In the genomic region with DNA sequence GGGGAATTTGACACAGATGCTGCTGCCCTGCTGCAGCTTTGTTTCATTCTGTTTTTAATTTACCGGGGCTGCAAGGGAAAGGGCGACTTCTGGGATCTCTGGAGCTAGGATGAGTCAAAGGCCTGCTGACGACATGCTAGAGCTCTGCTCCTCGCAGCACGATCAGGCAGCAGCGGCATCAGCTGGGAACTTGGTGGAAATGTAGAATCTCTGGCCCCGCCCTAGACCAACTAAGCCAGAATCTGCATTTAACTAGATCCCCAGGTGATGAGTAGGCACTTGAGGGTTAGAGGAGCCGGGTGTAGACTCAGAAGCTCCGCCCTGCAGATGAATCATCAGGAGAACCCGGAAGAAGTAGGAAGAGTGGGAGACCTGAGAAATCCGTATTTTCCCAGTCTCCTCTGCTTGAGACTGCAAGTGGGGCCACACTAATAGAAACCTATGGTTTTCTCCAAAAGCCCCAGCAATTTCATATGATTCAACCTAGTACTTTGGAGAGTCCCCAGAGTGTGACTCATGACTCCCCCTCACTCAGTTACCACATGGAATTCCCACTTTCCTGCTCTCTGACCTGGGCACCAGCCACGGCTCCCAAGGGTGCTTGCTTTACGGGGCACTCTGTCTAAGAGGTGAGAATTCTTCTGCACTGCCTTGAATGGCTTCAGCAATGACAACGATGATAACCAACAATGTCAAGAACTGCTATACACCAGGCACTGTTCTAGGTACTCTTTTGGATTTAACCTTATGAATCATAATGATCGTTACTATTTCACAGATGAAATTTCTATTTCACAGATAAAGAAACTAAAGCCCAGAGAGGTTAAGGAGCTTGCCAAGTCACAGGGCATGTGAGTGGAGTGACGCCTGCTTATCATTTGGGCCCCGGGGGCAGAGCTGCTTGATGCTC, we compare ENCODE assay signal across 9 cellular contexts. TPM values are rescaled to one million over a fixed set of nuclear protein-coding genes. Genes with fewer than 3 reads are reported as not detected.
DNase-seq lines count a peak whose midpoint lies in the region; ATAC-seq, FAIRE-seq and TF ChIP-seq lines count a peak whose summit lies in the region.
"Had no signal": no experiment of that assay in that cellular context is flagged by ENCODE, and none has a peak within 500 bp of the region (broad histone marks: within the 10 kb centered on the region; RNA-seq: fewer than 3 reads in every experiment).

No MANE protein-coding gene starts in this region.

- no peak overlapping the region for H3K56ac ChIP-seq in H1 (replicated peaks; ENCODE audit: insufficient read length, low read depth, low read length)

- peak overlapping the region; percentile 58 for H4K91ac ChIP-seq in H1 (replicated peaks; ENCODE audit: insufficient read length, low read length)

- H2BK12ac ChIP-seq in H1 (ENCODE audit: low read depth, low read length), result peak overlapping the region; percentile 52; the same call in 1 of the 2 replicates

- H3K79me1 ChIP-seq in H1 (ENCODE audit: low read depth, low read length), result no peaks in the 10 kb centered on the region; the same call in 1 of the 2 replicates

- TF ChIP-seq POLR2A in H1 (IDR thresholded peaks at IDR 0.05; ENCODE audit: control extremely low read depth in 1 of 2, low read depth in 2 of 2, low read length in 2 of 2) (peak; percentile 38 to 62; a peak in 2 of 3 replicates), vagina (IDR thresholded peaks at IDR 0.05) (no peak)

- H3K27ac Mint-ChIP-seq in Caco-2 (ENCODE audit: unreplicated experiment) (peak overlapping the region; percentile 10), T-helper 17 cell (peak overlapping the region; percentile 32), neural progenitor cell (peak overlapping the region; percentile 15)

- ATAC-seq in GM21381 (IDR thresholded peaks at IDR 0.05; ENCODE audit: unreplicated experiment) (peak; percentile 64), T-helper 17 cell (peak; percentile 68)

- H3K36me3 ChIP-seq in Caco-2 (ENCODE audit: control insufficient read depth, insufficient read depth, low read length), result no peaks in the 10 kb centered on the region
- no peaks in the 10 kb centered on the region for H3K36me3 ChIP-seq in H1 (ENCODE audit: control insufficient read depth in 2 of 4, insufficient read depth in 4 of 4, low read length in 3 of 4)
- no peaks in the 10 kb centered on the region for H3K36me3 ChIP-seq in neural progenitor cell
- no peaks in the 10 kb centered on the region for H3K36me3 ChIP-seq in vagina

- no peak overlapping the region for H3K23ac ChIP-seq in H1 (ENCODE audit: insufficient read length)

- no peaks in the 10 kb centered on the region for H3K79me2 ChIP-seq in H1 (ENCODE audit: control insufficient read depth in 1 of 2, insufficient read depth in 2 of 2, low read length in 2 of 2)
- H3K79me2 ChIP-seq in neural progenitor cell (ENCODE audit: low read depth), result no peaks in the 10 kb centered on the region

- H3K4me1 Mint-ChIP-seq in Caco-2 (ENCODE audit: low read depth, unreplicated experiment) (peaks cover 14% of the 10 kb centered on the region), T-helper 17 cell (peaks cover 10% of the 10 kb centered on the region), neural progenitor cell (peaks cover 31% of the 10 kb centered on the region)

- H3K4me3 Mint-ChIP-seq in Caco-2 (ENCODE audit: unreplicated experiment), result peak overlapping the region; percentile 57
- H3K4me3 Mint-ChIP-seq in T-helper 17 cell, result peak overlapping the region; percentile 67
- H3K4me3 Mint-ChIP-seq in neural progenitor cell, result peak overlapping the region; percentile 2

- peak; percentile 46 to 58; a peak in 3 of 4 replicates for TF ChIP-seq RAD21 in H1 (IDR thresholded peaks at IDR 0.05 in 1 of 2, conservative IDR thresholded peaks at IDR 0.05 in 1 of 2; ENCODE audit: low read depth in 2 of 2, low read length in 2 of 2)

- H3K4me3 ChIP-seq in Caco-2 (ENCODE audit: low read depth, low read length), result no peak overlapping the region
- H3K4me3 ChIP-seq in H1 (ENCODE audit: extremely low read depth in 1 of 4, insufficient read depth in 2 of 4, low read depth in 3 of 4, low read length in 4 of 4), result peak overlapping the region in 1 of 4 experiments; percentile 39; a peak in 2 of 8 replicates
- H3K4me3 ChIP-seq in neural progenitor cell, result no peak overlapping the region
- no peak overlapping the region for H3K4me3 ChIP-seq in vagina

- BruUV-seq in Caco-2 (replicated peaks; lab: Mats Ljungman, UMichigan), result TSS peak; percentile 38

- CTCF ChIA-PET in Caco-2 (lab: Charles Lee), result interaction anchor here (1.8 kb wide), 1 partner anchor 52 kb away, joined by 8 read pairs; the partner anchor contains the start of gene TUBB2A
- CTCF ChIA-PET in H1 (lab: Charles Lee; ENCODE audit: partially characterized antibody), result interaction anchor here (0.6 to 3.6 kb wide), 11 partner anchors 13 to 96 kb away, joined by 3 to 25 read pairs (median 4); no protein-coding TSS in a partner anchor

- H2BK20ac ChIP-seq in H1 (ENCODE audit: low read length), result no peak overlapping the region

- DNase-seq in Caco-2, result peak; percentile 64 to 77
- peak; percentile 99 for DNase-seq in LHCN-M2 (ENCODE audit: low read depth)
- no peak for DNase-seq in T-helper 17 cell
- DNase-seq in H1 (ENCODE audit: low read depth in 1 of 2, low spot score in 2 of 2), result peak; percentile 69 to 87
- peak; percentile 62 for DNase-seq in neural progenitor cell (ENCODE audit: low spot score)
- DNase-seq in vagina (ENCODE audit: extremely low spot score in 2 of 2), result no peak
- no peak for DNase-seq in cortex of kidney (lab: John Stamatoyannopoulos, UW)

- FAIRE-seq in H1 (lab: Jason Lieb, UNC), result peak; percentile 24

- H3K14ac ChIP-seq in H1 (ENCODE audit: insufficient read length), result no peak overlapping the region

- no peak overlapping the region for H3K4ac ChIP-seq in H1 (replicated peaks; ENCODE audit: insufficient read length, low read depth, low read length)

- H3K4me1 ChIP-seq in Caco-2 (0 out of 2 replicates have a peak, but pooled peaks cover 6% of the 10 kb centered on the region), H1 (replicated peaks in 1 of 4; ENCODE audit: control insufficient read depth in 3 of 4, insufficient read depth in 4 of 4, low read length in 3 of 4) (peaks cover 3 to 10% (median 4%) of the 10 kb centered on the region in 4 experiments; a peak in 6 of 7 replicates), neural progenitor cell (peaks cover 17% of the 10 kb centered on the region), vagina (peaks cover 29% of the 10 kb centered on the region)

- H3K36me3 Mint-ChIP-seq in Caco-2 (ENCODE audit: insufficient read depth, unreplicated experiment) (no peaks in the 10 kb centered on the region), T-helper 17 cell (ENCODE audit: low read depth) (peaks cover 2% of the 10 kb centered on the region), neural progenitor cell (peaks cover under 1% of the 10 kb centered on the region)

- no peak overlapping the region; a peak in 1 of 7 replicates for H3K9ac ChIP-seq in H1 (replicated peaks in 1 of 4; ENCODE audit: extremely low read depth in 1 of 4, low read depth in 3 of 4, low read length in 3 of 4)
- no peak overlapping the region for H3K9ac ChIP-seq in neural progenitor cell
- H3K9ac ChIP-seq: KMS-11 had no signal

- peaks cover 26% of the 10 kb centered on the region for H3F3A ChIP-seq in neural progenitor cell (ENCODE audit: low read depth)

- H4K20me1 ChIP-seq in H1 (replicated peaks in 1 of 2; ENCODE audit: control insufficient read depth in 1 of 2, insufficient read depth in 2 of 2, low read length in 2 of 2), result no peaks in the 10 kb centered on the region
- no peaks in the 10 kb centered on the region for H4K20me1 ChIP-seq in neural progenitor cell (ENCODE audit: low read depth)

- H3K9me3 Mint-ChIP-seq in Caco-2 (ENCODE audit: unreplicated experiment) (no peaks in the 10 kb centered on the region), neural progenitor cell (peaks cover 7% of the 10 kb centered on the region)

- no peak overlapping the region for H2BK120ac ChIP-seq in H1 (replicated peaks; ENCODE audit: low read depth, low read length)

- H3K27ac ChIP-seq in H1 (ENCODE audit: low read depth, low read length) (0 out of 2 replicates have a peak overlapping the region, but pooled peaks have one; percentile 9), neural progenitor cell (no peak overlapping the region), vagina (peak overlapping the region; percentile 75)
- H3K27ac ChIP-seq: KMS-11 had no signal

- no peak overlapping the region; the same call in 1 of the 2 replicates for H3K18ac ChIP-seq in H1 (ENCODE audit: extremely low read depth, low read length)

- H2AFZ ChIP-seq in H1 (ENCODE audit: low read length) (peak overlapping the region; percentile 91), neural progenitor cell (replicated peaks) (peak overlapping the region; percentile 73)

- H3K9me3 ChIP-seq in Caco-2 (no peaks in the 10 kb centered on the region), T-helper 17 cell (ENCODE audit: control insufficient read depth, low read length, poor library complexity, severe bottlenecking) (no peaks in the 10 kb centered on the region), H1 (ENCODE audit: insufficient read depth in 2 of 2, low read depth in 1 of 2, low read length in 1 of 2) (no peaks in the 10 kb centered on the region), neural progenitor cell (ENCODE audit: low read depth) (no peaks in the 10 kb centered on the region), vagina (no peaks in the 10 kb centered on the region)

- H3K23me2 ChIP-seq in H1 (ENCODE audit: low read depth, low read length), result no peaks in the 10 kb centered on the region

- no peak overlapping the region for H2AK5ac ChIP-seq in H1 (ENCODE audit: low read depth, low read length)

- H3K4me2 ChIP-seq in H1 (ENCODE audit: insufficient read depth in 1 of 2, low read depth in 2 of 2, low read length in 2 of 2) (peak overlapping the region in 1 of 2 experiments; percentile 43; a peak in 1 of 4 replicates), neural progenitor cell (peak overlapping the region; percentile 28)
- H3K4me2 ChIP-seq: KMS-11 had no signal

- no peak for TF ChIP-seq CTCF in Caco-2 (IDR thresholded peaks at IDR 0.05; ENCODE audit: insufficient read depth in 1 of 2, low read depth in 1 of 2, low read length in 1 of 2, severe bottlenecking in 1 of 2, unreplicated experiment in 1 of 2)
- TF ChIP-seq CTCF in H1 (IDR thresholded peaks at IDR 0.05; ENCODE audit: control extremely low read depth in 1 of 3, insufficient read depth in 1 of 3, low read depth in 1 of 3, low read length in 3 of 3), result peak in 2 of 3 experiments; percentile 19 to 24; a peak in 2 of 4 replicates
- TF ChIP-seq CTCF in neural progenitor cell (IDR thresholded peaks at IDR 0.05), result no peak
- TF ChIP-seq CTCF in vagina (IDR thresholded peaks at IDR 0.05), result no peak

- intact Hi-C loops in Caco-2 (cut with micrococcal nuclease; ENCODE audit: unreplicated experiment), result loop anchor here (1.0 kb wide), 1 partner anchor 47 kb away; no protein-coding TSS in a partner anchor
- intact Hi-C loops in vagina (cut with DNase I), result no loop called here

- TF ChIP-seq EP300 in H1 (IDR thresholded peaks at IDR 0.05; ENCODE audit: borderline replicate concordance in 1 of 2, low read depth in 2 of 2, low read length in 2 of 2), result no peak

- H4K8ac ChIP-seq in H1 (ENCODE audit: extremely low read depth, insufficient read depth, low read length), result no peak overlapping the region

- H3K27me3 ChIP-seq in Caco-2 (replicated peaks; ENCODE audit: control insufficient read depth, insufficient read depth, low read length) (no peaks in the 10 kb centered on the region), H1 (replicated peaks in 1 of 4; ENCODE audit: control insufficient read depth in 3 of 4, extremely low read depth in 1 of 4, insufficient read depth in 3 of 4, low read length in 3 of 4) (no peaks in the 10 kb centered on the region), neural progenitor cell (no peaks in the 10 kb centered on the region), vagina (no peaks in the 10 kb centered on the region)

- no peaks in the 10 kb centered on the region for H3K27me3 Mint-ChIP-seq in Caco-2 (ENCODE audit: insufficient read depth, unreplicated experiment)
- H3K27me3 Mint-ChIP-seq in T-helper 17 cell, result peaks cover 17% of the 10 kb centered on the region
- H3K27me3 Mint-ChIP-seq in neural progenitor cell (ENCODE audit: insufficient read depth, low read depth), result peaks cover 3% of the 10 kb centered on the region

- POLR2A ChIA-PET in Caco-2 (lab: Charles Lee) (interaction anchor here (1.1 to 1.7 kb wide), 3 partner anchors 47 to 91 kb away, joined by 4 read pairs; partner anchors contain the start of genes BPHL and TUBB2A), H1 (lab: Charles Lee; ENCODE audit: partially characterized antibody) (interaction anchor here (0.5 to 8.1 kb wide), 16 partner anchors 9 to 212 kb away, joined by 3 to 40 read pairs (median 4); partner anchors contain the start of gene TUBB2A)

- H4K5ac ChIP-seq in H1 (ENCODE audit: insufficient read length, low read depth, low read length), result peak overlapping the region; percentile 18

- no peak overlapping the region; the same call in 1 of the 2 replicates for H2BK5ac ChIP-seq in H1 (ENCODE audit: low read depth, low read length)

- 41% methylated on average over 17 of the region's 17 CpGs; no CpG with 5 or more reads in 1 of the 2 experiments for WGBS in H1 (ENCODE audit: extremely low coverage in 1 of 2, insufficient coverage in 1 of 2, insufficient read length in 1 of 2, insufficient replicate concordance in 2 of 2, low coverage in 1 of 2, low lambda C conversion rate in 2 of 2, missing lambda C conversion rate in 1 of 2), 2 experiments

- peak overlapping the region; percentile 25; the same call in 1 of the 2 replicates for H2BK15ac ChIP-seq in H1 (ENCODE audit: low read length)

RNA-seq across cellular contexts. Expression of gene TUBB2B, which starts 18.1 kb away (rescaled TPM):
- total RNA-seq in Caco-2 (2022) (143 and 150 TPM in 2 replicates), LHCN-M2 (2014; rRNA removed) (23.3 and 31.3 TPM in 2 replicates), T-helper 17 cell (under 1 TPM; 0.75 to 0.76 TPM), neural progenitor cell (ENCODE audit: low replicate concordance) (362 and 762 TPM in 2 replicates), vagina (6.9 TPM)
- polyA plus RNA-seq in LHCN-M2 (2012), result 58.5 TPM
- 599 and 612 TPM in 2 replicates for total RNA-seq in H1 (2021; fragmentation: NEBNext Ultra II Directional; extraction: Animal tissue kit (Norgen Biotek cat#: 25700))
- 722 and 951 TPM in 2 replicates for polyA plus RNA-seq in H1 (2011; rRNA removed)
- 899 TPM for polyA plus RNA-seq in H1 (2011; cell fraction: cytosol; rRNA removed)
- 619 TPM for polyA plus RNA-seq in H1 (2011; cell fraction: nucleus; rRNA removed)
- 543 to 843 TPM (median 779 TPM) in 4 replicates for polyA plus RNA-seq in H1 (2012, experiment 1 of 2)
- 645 TPM for polyA plus RNA-seq in H1 (2012, experiment 2 of 2)
- 579 TPM for polyA plus RNA-seq in H1 (2013, experiment 1 of 2)
- polyA plus RNA-seq in H1 (2013, experiment 2 of 2), result 581 TPM
- polyA minus RNA-seq in H1 (2011; rRNA and poly(A)+ RNA removed), result 449 and 484 TPM in 2 replicates
- polyA minus RNA-seq in H1 (2011; cell fraction: cytosol; rRNA and poly(A)+ RNA removed), result 482 TPM
- 267 TPM for polyA minus RNA-seq in H1 (2011; cell fraction: nucleus; rRNA and poly(A)+ RNA removed)

RNA-seq across cellular contexts. Expression of gene PSMG4, which starts 49.4 kb away (rescaled TPM):
- total RNA-seq in Caco-2 (2022), result 20.9 and 21.3 TPM in 2 replicates
- total RNA-seq in LHCN-M2 (2014; rRNA removed), result 29.9 and 30.6 TPM in 2 replicates
- polyA plus RNA-seq in LHCN-M2 (2012), result 25.7 TPM
- total RNA-seq in T-helper 17 cell, result 10 to 100 TPM; 11.9 to 15.6 TPM
- 40.6 and 45.6 TPM in 2 replicates for total RNA-seq in H1 (2021; fragmentation: NEBNext Ultra II Directional; extraction: Animal tissue kit (Norgen Biotek cat#: 25700))
- polyA plus RNA-seq in H1 (2011; rRNA removed), result 113 and 127 TPM in 2 replicates
- polyA plus RNA-seq in H1 (2011; cell fraction: cytosol; rRNA removed), result 91.5 TPM
- polyA plus RNA-seq in H1 (2011; cell fraction: nucleus; rRNA removed), result 70.8 TPM
- 29.6 to 57.7 TPM (median 54.4 TPM) in 4 replicates for polyA plus RNA-seq in H1 (2012, experiment 1 of 2)
- polyA plus RNA-seq in H1 (2012, experiment 2 of 2), result 47.1 TPM
- 52.3 TPM for polyA plus RNA-seq in H1 (2013, experiment 1 of 2)
- 56.2 TPM for polyA plus RNA-seq in H1 (2013, experiment 2 of 2)
- 21.4 and 30.4 TPM in 2 replicates for polyA minus RNA-seq in H1 (2011; rRNA and poly(A)+ RNA removed)
- 15.4 TPM for polyA minus RNA-seq in H1 (2011; cell fraction: cytosol; rRNA and poly(A)+ RNA removed)
- polyA minus RNA-seq in H1 (2011; cell fraction: nucleus; rRNA and poly(A)+ RNA removed), result 39.9 TPM
- total RNA-seq in neural progenitor cell (ENCODE audit: low replicate concordance), result 15.2 and 25.3 TPM in 2 replicates
- total RNA-seq in vagina, result 25.0 TPM

RNA-seq across cellular contexts. Expression of gene TUBB2A, which starts 52.0 kb away (rescaled TPM):
- total RNA-seq in Caco-2 (2022) (89.8 and 90.7 TPM in 2 replicates), LHCN-M2 (2014; rRNA removed) (197 TPM in 2 replicates), T-helper 17 cell (10 to 100 TPM; 51.6 to 74.8 TPM), neural progenitor cell (ENCODE audit: low replicate concordance) (57.9 and 117 TPM in 2 replicates), vagina (72.7 TPM)
- 380 TPM for polyA plus RNA-seq in LHCN-M2 (2012)
- 330 and 349 TPM in 2 replicates for total RNA-seq in H1 (2021; fragmentation: NEBNext Ultra II Directional; extraction: Animal tissue kit (Norgen Biotek cat#: 25700))
- polyA plus RNA-seq in H1 (2011; rRNA removed), result 315 and 408 TPM in 2 replicates
- 319 TPM for polyA plus RNA-seq in H1 (2011; cell fraction: cytosol; rRNA removed)
- polyA plus RNA-seq in H1 (2011; cell fraction: nucleus; rRNA removed), result 327 TPM
- 269 to 376 TPM (median 351 TPM) in 4 replicates for polyA plus RNA-seq in H1 (2012, experiment 1 of 2)
- 288 TPM for polyA plus RNA-seq in H1 (2012, experiment 2 of 2)
- 294 TPM for polyA plus RNA-seq in H1 (2013, experiment 1 of 2)
- polyA plus RNA-seq in H1 (2013, experiment 2 of 2), result 283 TPM
- 135 and 152 TPM in 2 replicates for polyA minus RNA-seq in H1 (2011; rRNA and poly(A)+ RNA removed)
- 270 TPM for polyA minus RNA-seq in H1 (2011; cell fraction: cytosol; rRNA and poly(A)+ RNA removed)
- polyA minus RNA-seq in H1 (2011; cell fraction: nucleus; rRNA and poly(A)+ RNA removed), result 83.7 TPM

Comparison
In these comparisons a context has a peak if more than half of its experiments do, and no peak if none do; other contexts are left out.
1. DNase-seq: peak in Caco-2 (2 of 2), LHCN-M2 (single experiment), H1 (2 of 2) and neural progenitor cell (single experiment); none in T-helper 17 cell (0 of 3), vagina (0 of 2) and cortex of kidney (single experiment).
2. H3K4me3 Mint-ChIP-seq: peak in every context shown above with its lines; median percentile 67 in T-helper 17 cell; 57 in Caco-2; 2 in neural progenitor cell.
3. CTCF ChIP-seq: peak in H1 (2 of 3); none in Caco-2 (0 of 2), neural progenitor cell (single experiment) and vagina (0 of 3).
4. POLR2A ChIP-seq: peak in H1 (2 of 2); none in vagina (0 of 2).
5. Peak in every context shown above with its lines, with median percentiles within 50 percentile points of each other: H3K27ac Mint-ChIP-seq.